Comparison of ENCODE assay signal across 1 cellular context in the genomic region with DNA sequence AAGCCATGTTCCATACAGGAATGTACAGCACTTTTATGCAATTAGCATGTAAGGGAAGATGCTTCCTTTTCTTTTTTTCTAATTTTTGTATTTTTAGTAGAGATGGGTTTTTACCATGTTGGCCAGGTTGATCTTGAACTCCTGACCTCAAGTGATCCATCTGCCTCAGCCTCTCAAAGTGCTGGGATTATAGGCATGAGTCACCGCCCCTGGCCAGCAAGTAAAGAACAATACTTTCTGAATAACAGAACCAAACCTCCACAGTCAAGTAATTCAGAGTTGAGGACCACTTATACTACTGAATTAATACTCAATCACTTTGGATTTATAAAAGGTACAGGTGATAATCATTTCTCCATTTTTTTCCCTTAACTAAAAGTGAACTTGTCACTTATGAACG.
TF ChIP-seq lines count a peak whose summit lies in the region.

No MANE protein-coding gene starts in this region.

TF ChIP-seq in IMR-90, 13 proteins besides CTCF, POLR2A, EP300 and RAD21:
- no peak for TF ChIP-seq RCOR1 (IDR thresholded peaks at IDR 0.05; ENCODE audit: insufficient replicate concordance, low read length)
- TF ChIP-seq, protein P1, sequence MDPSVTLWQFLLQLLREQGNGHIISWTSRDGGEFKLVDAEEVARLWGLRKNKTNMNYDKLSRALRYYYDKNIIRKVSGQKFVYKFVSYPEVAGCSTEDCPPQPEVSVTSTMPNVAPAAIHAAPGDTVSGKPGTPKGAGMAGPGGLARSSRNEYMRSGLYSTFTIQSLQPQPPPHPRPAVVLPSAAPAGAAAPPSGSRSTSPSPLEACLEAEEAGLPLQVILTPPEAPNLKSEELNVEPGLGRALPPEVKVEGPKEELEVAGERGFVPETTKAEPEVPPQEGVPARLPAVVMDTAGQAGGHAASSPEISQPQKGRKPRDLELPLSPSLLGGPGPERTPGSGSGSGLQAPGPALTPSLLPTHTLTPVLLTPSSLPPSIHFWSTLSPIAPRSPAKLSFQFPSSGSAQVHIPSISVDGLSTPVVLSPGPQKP (IDR thresholded peaks at IDR 0.05; ENCODE audit: borderline replicate concordance, low read depth, low read length), result no peak
- TF ChIP-seq, protein P2, sequence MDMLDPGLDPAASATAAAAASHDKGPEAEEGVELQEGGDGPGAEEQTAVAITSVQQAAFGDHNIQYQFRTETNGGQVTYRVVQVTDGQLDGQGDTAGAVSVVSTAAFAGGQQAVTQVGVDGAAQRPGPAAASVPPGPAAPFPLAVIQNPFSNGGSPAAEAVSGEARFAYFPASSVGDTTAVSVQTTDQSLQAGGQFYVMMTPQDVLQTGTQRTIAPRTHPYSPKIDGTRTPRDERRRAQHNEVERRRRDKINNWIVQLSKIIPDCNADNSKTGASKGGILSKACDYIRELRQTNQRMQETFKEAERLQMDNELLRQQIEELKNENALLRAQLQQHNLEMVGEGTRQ (IDR thresholded peaks at IDR 0.05; ENCODE audit: low read depth, low read length), result no peak
- no peak for TF ChIP-seq CHD1 (IDR thresholded peaks at IDR 0.05; ENCODE audit: low read depth, low read length)
- TF ChIP-seq SMC3 (IDR thresholded peaks at IDR 0.05; ENCODE audit: low read depth, low read length), result no peak
- no peak for TF ChIP-seq MXI1 (IDR thresholded peaks at IDR 0.05; ENCODE audit: borderline replicate concordance, low read depth, low read length)
- no peak for TF ChIP-seq NFE2L2 (IDR thresholded peaks at IDR 0.05; ENCODE audit: low read depth, low read length)
- no peak for TF ChIP-seq FOS (IDR thresholded peaks at IDR 0.05; ENCODE audit: low read depth, low read length)
- no peak for TF ChIP-seq RFX5 (IDR thresholded peaks at IDR 0.05; ENCODE audit: low read depth, low read length)
- no peak for TF ChIP-seq BHLHE40 (IDR thresholded peaks at IDR 0.05; ENCODE audit: low read depth, low read length)
- TF ChIP-seq MAZ (IDR thresholded peaks at IDR 0.05; ENCODE audit: borderline replicate concordance, low read depth, low read length), result no peak
- TF ChIP-seq MAFK (IDR thresholded peaks at IDR 0.05; ENCODE audit: low read depth, low read length), result no peak
- no peak for TF ChIP-seq CEBPB (IDR thresholded peaks at IDR 0.05; ENCODE audit: low read depth, low read length)
